ENCODE assay signal across 34 cellular contexts in the genomic region with DNA sequence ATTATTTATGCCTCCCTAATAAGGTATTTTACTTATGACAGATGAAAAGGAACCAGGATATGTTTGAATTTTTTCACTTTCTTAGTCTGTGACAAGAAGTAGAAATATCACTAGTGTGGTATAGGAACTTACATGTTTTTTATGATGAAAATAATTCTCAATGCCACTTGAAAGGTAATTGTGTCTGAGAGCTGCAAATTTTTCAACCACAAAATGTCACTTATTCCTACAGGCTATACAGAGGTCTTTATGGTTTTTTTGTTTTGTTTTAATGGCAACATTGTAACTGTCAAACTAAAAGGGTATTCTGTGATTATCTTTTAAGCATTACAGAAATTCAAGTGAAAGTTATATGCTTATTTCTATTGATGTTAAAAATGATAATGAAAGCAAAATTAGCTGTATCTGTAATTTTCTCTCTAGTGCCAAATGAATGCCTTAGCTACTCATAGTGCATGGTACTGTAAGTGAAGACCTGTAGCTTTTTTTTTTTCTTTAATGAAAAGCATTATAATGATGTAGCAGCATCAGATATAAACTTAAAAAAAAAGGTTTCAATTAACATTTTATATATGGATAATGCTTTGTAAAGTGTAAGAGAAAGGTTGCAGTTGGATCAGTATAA. TPM values are rescaled to one million over a fixed set of nuclear protein-coding genes. Genes with fewer than 3 reads are reported as not detected.
DNase-seq lines count a peak whose midpoint lies in the region; ATAC-seq and TF ChIP-seq lines count a peak whose summit lies in the region.
"Had no signal": no experiment of that assay in that cellular context is flagged by ENCODE, and none has a peak within 500 bp of the region (broad histone marks: within the 10 kb centered on the region; RNA-seq: fewer than 3 reads in every experiment).

No MANE protein-coding gene starts in this region.

- no peak for TF ChIP-seq POLR2A in testis (IDR thresholded peaks at IDR 0.05)

- in situ Hi-C loops in GM23248 (cut with MboI) = no loop called here

- H3K4me3 ChIP-seq in GM23248 (no peak overlapping the region), psoas muscle (peak overlapping the region; percentile 31), testis (no peak overlapping the region)
- H3K4me3 ChIP-seq: cardiac muscle cell, esophagus muscularis mucosa, GM23338, heart right ventricle, lung, mucosa of descending colon had no signal

- H3K4me3 Mint-ChIP-seq in activated CD4-positive, alpha-beta T cell treated with anti-CD3 and anti-CD28 coated beads for 36 hours = no peak overlapping the region
- no peak overlapping the region for H3K4me3 Mint-ChIP-seq in activated naive CD8-positive, alpha-beta T cell treated with anti-CD3 and anti-CD28 coated beads for 36 hours
- H3K4me3 Mint-ChIP-seq: CD4-positive, alpha-beta memory T cell; GM23338; neural crest cell; stimulated activated memory B cell treated with anti-CD40 and anti-IgM and Interleukin-4, amounts not matched to agents 10 μg/mL and 1 μg/mL and 100 μg/mL, for 72 hours had no signal

- H3K9me3 Mint-ChIP-seq in activated CD4-positive, alpha-beta T cell treated with anti-CD3 and anti-CD28 coated beads for 36 hours (ENCODE audit: low read depth) = no peaks in the 10 kb centered on the region
- H3K9me3 Mint-ChIP-seq in activated naive CD8-positive, alpha-beta T cell treated with anti-CD3 and anti-CD28 coated beads for 36 hours = no peaks in the 10 kb centered on the region
- H3K9me3 Mint-ChIP-seq: CD4-positive, alpha-beta memory T cell; GM23338; IgD-negative memory B cell; neural crest cell; stimulated activated memory B cell treated with anti-CD40 and anti-IgM and Interleukin-4, amounts not matched to agents 10 μg/mL and 1 μg/mL and 100 μg/mL, for 72 hours had no signal

- no peak overlapping the region for H2AFZ ChIP-seq in GM23248
- H2AFZ ChIP-seq: GM23338 had no signal

- no peaks in the 10 kb centered on the region for H3K9me3 ChIP-seq in GM23248 (ENCODE audit: low read depth)
- no peaks in the 10 kb centered on the region for H3K9me3 ChIP-seq in psoas muscle
- no peaks in the 10 kb centered on the region for H3K9me3 ChIP-seq in testis
- H3K9me3 ChIP-seq: esophagus muscularis mucosa, heart right ventricle, mucosa of descending colon had no signal

- no peaks in the 10 kb centered on the region for H4K20me1 ChIP-seq in GM23248 (ENCODE audit: insufficient read depth)

- CTCF ChIA-PET in activated CD4-positive, alpha-beta T cell treated with anti-CD3 and anti-CD28 coated beads for 36 hours (lab: Charles Lee) = interaction anchor here (0.5 to 2.6 kb wide), 6 partner anchors 10 to 147 kb away, joined by 3 to 14 read pairs (median 6); no protein-coding TSS in a partner anchor
- CTCF ChIA-PET in GM10248 (lab: Yijun Ruan, JAX) = interaction anchor here (0.8 to 4.8 kb wide), 5 partner anchors 13 to 63 kb away, joined by 3 to 29 read pairs (median 4); a partner anchor contains a TSS

- H3K4me1 ChIP-seq in GM23248 (ENCODE audit: insufficient read depth) (peaks cover 10% of the 10 kb centered on the region; the same call in 1 of the 2 replicates), psoas muscle (peaks cover 83% of the 10 kb centered on the region), testis (peaks cover 4% of the 10 kb centered on the region)

- H3K27me3 Mint-ChIP-seq in activated CD4-positive, alpha-beta T cell treated with anti-CD3 and anti-CD28 coated beads for 36 hours = no peaks in the 10 kb centered on the region
- no peaks in the 10 kb centered on the region for H3K27me3 Mint-ChIP-seq in activated naive CD8-positive, alpha-beta T cell treated with anti-CD3 and anti-CD28 coated beads for 36 hours
- H3K27me3 Mint-ChIP-seq: CD4-positive, alpha-beta memory T cell; IgD-negative memory B cell; stimulated activated memory B cell treated with anti-CD40 and anti-IgM and Interleukin-4, amounts not matched to agents 10 μg/mL and 1 μg/mL and 100 μg/mL, for 72 hours had no signal

- peaks cover 36% of the 10 kb centered on the region for H3K36me3 Mint-ChIP-seq in activated CD4-positive, alpha-beta T cell treated with anti-CD3 and anti-CD28 coated beads for 36 hours (ENCODE audit: low read depth)
- peaks cover 30% of the 10 kb centered on the region for H3K36me3 Mint-ChIP-seq in activated naive CD8-positive, alpha-beta T cell treated with anti-CD3 and anti-CD28 coated beads for 36 hours

- DNase-seq in activated CD4-positive, alpha-beta T cell treated with anti-CD3 and anti-CD28 coated beads for 36 hours = no peak
- no peak for DNase-seq in activated CD4-positive, alpha-beta T cell treated with anti-CD3 and anti-CD28 coated beads, Interleukin-2, amount 50 U/mL, for 1 hour
- DNase-seq in GM23248 (no peak), psoas muscle (no peak), testis (no peak), GM10248 (ENCODE audit: extremely low spot score) (no peak)
- DNase-seq in activated naive CD8-positive, alpha-beta T cell treated with anti-CD3 and anti-CD28 coated beads for 36 hours = no peak
- DNase-seq: 8988T; activated naive CD4-positive, alpha-beta T cell; aorta; CD4-positive, alpha-beta memory T cell; DMS 273 treated with DMSO at 0.1 percent for 48 hours; foreskin keratinocyte; heart right ventricle; kidney glomerular epithelial cell; mucosa of descending colon; NCI-H1417; NCI-H2081; NCI-H2227 treated with DMSO at 0.1 percent for 48 hours; NCI-H69; right cardiac atrium; SIG-M5; stimulated activated CD4-positive, alpha-beta T cell treated with anti-CD3 and anti-CD28 coated beads, Interleukin-12 subunit alpha, Interleukin-12 subunit beta, amount 100 ng/mL, for 4 hours; stimulated activated CD4-positive, alpha-beta T cell treated with anti-CD3 and anti-CD28 coated beads, Interleukin-4, amount 100 ng/mL, for 1 hour had no signal

- 0 out of 2 replicates have a peak overlapping the region, but pooled peaks have one; percentile 5 for H3K9ac ChIP-seq in GM23248

- ATAC-seq in activated CD4-positive, alpha-beta T cell treated with anti-CD3 and anti-CD28 coated beads for 36 hours = peak; percentile 53
- ATAC-seq in psoas muscle (no peak), HG03469 (IDR thresholded peaks at IDR 0.05; ENCODE audit: unreplicated experiment) (no peak)
- ATAC-seq: foreskin keratinocyte; GM23338; heart right ventricle; mucosa of descending colon; Panc1; right cardiac atrium; stimulated activated memory B cell treated with anti-CD40 and anti-IgM and Interleukin-4, amounts not matched to agents 10 μg/mL and 1 μg/mL and 100 μg/mL, for 72 hours had no signal

- H3K9me2 ChIP-seq in GM23248 (ENCODE audit: insufficient read depth) = no peaks in the 10 kb centered on the region

- POLR2A ChIA-PET in activated CD4-positive, alpha-beta T cell treated with anti-CD3 and anti-CD28 coated beads for 36 hours (lab: Charles Lee) = interaction anchor here (0.6 to 1.5 kb wide), 3 partner anchors 15 to 62 kb away, joined by 3 to 10 read pairs (median 7); a partner anchor contains a TSS
- POLR2A ChIA-PET in GM10248 (lab: Yijun Ruan, JAX) = no interaction called here

- peaks cover 99% of the 10 kb centered on the region for H3F3A ChIP-seq in GM23248 (ENCODE audit: insufficient read depth)

- peak overlapping the region; percentile 27 for H3K27ac ChIP-seq in GM23248
- H3K27ac ChIP-seq in psoas muscle = peak overlapping the region; percentile 97
- no peak overlapping the region for H3K27ac ChIP-seq in testis
- H3K27ac ChIP-seq: cardiac muscle cell, foreskin keratinocyte, VCaP had no signal

- intact Hi-C loops in activated CD4-positive, alpha-beta T cell treated with anti-CD3 and anti-CD28 coated beads for 36 hours (cut with DNase I, micrococcal nuclease) = loop anchor here in 1 of 2 experiments (1.0 kb wide), 1 partner anchor 13 kb away; no protein-coding TSS in a partner anchor
- intact Hi-C loops in psoas muscle (cut with DNase I) (loop anchor here (5.0 kb wide), 2 partner anchors 35 to 40 kb away; no protein-coding TSS in a partner anchor), testis (cut with DNase I; ENCODE audit: low total_unique reads) (no loop called here)

- H3K4me2 ChIP-seq in GM23248 (ENCODE audit: unreplicated experiment) = no peak overlapping the region
- H3K4me2 ChIP-seq: GM23338 had no signal

- peaks cover 57% of the 10 kb centered on the region for H3K4me1 Mint-ChIP-seq in activated CD4-positive, alpha-beta T cell treated with anti-CD3 and anti-CD28 coated beads for 36 hours
- H3K4me1 Mint-ChIP-seq in activated naive CD8-positive, alpha-beta T cell treated with anti-CD3 and anti-CD28 coated beads for 36 hours = peaks cover 52% of the 10 kb centered on the region

- H3K27me3 ChIP-seq in GM23248 (replicated peaks; ENCODE audit: insufficient read depth) (no peaks in the 10 kb centered on the region), psoas muscle (ENCODE audit: insufficient read depth in 3 of 3, low read length in 2 of 3) (no peaks in the 10 kb centered on the region), testis (no peaks in the 10 kb centered on the region)
- H3K27me3 ChIP-seq: cardiac muscle cell, esophagus muscularis mucosa, foreskin keratinocyte, heart right ventricle had no signal

- TF ChIP-seq CTCF in psoas muscle (IDR thresholded peaks at IDR 0.05) = no peak
- TF ChIP-seq CTCF in testis (IDR thresholded peaks at IDR 0.05) = no peak
- no peak for TF ChIP-seq CTCF in GM10248 (IDR thresholded peaks at IDR 0.05; ENCODE audit: control extremely low read depth, extremely low read depth, low read depth, missing control alignments)

- H3K27ac Mint-ChIP-seq in activated CD4-positive, alpha-beta T cell treated with anti-CD3 and anti-CD28 coated beads for 36 hours = no peak overlapping the region
- peak overlapping the region; percentile 68 for H3K27ac Mint-ChIP-seq in activated naive CD8-positive, alpha-beta T cell treated with anti-CD3 and anti-CD28 coated beads for 36 hours
- H3K27ac Mint-ChIP-seq: GM23338, IgD-negative memory B cell had no signal

- H3K36me3 ChIP-seq in GM23248 (ENCODE audit: low read depth) (peaks cover 64% of the 10 kb centered on the region), psoas muscle (ENCODE audit: insufficient read depth in 1 of 2, low read depth in 1 of 2) (peaks cover 4 to 60% of the 10 kb centered on the region in 2 donors), testis (ENCODE audit: low read depth, missing control alignments) (no peaks in the 10 kb centered on the region)

- peaks cover 100% of the 10 kb centered on the region for H3K79me2 ChIP-seq in GM23248 (ENCODE audit: insufficient read depth)

RNA-seq across cellular contexts. Expression of a gene that starts 14.7 kb away (rescaled TPM):
- 10 to 100 TPM; 41.1 to 50.0 TPM for total RNA-seq in activated CD4-positive, alpha-beta T cell treated with anti-CD3 and anti-CD28 coated beads for 36 hours
- 33.9 and 36.2 TPM in 2 replicates for total RNA-seq in GM23248 (2014; rRNA removed; shearing (Covaris generic))
- polyA plus RNA-seq in GM23248 (2016; fragmentation: Nextera tagmentation; extraction: Ambion mirVana) = 15.7 and 16.0 TPM in 2 replicates
- 10 to 100 TPM; 37.0 to 44.1 TPM for total RNA-seq in activated naive CD8-positive, alpha-beta T cell treated with anti-CD3 and anti-CD28 coated beads for 36 hours
- 100 to 1,000 TPM in 2 of 4 donors, 10 to 100 TPM in 2; 69.3 to 188 (median 111) TPM for total RNA-seq in psoas muscle
- 10 to 100 TPM; 23.5 to 68.0 (median 48.1) TPM for polyA plus RNA-seq in psoas muscle
- total RNA-seq in testis = 10 to 100 TPM; 65.8 to 86.3 TPM
- polyA plus RNA-seq in testis (ENCODE audit: insufficient read depth, low read depth, low replicate concordance) = 122 TPM

Comparison
In these comparisons a context has a peak if more than half of its experiments do, and no peak if none do; other contexts are left out.
1. H3K27ac ChIP-seq: peak in GM23248 (single experiment) and psoas muscle (single experiment); none in testis (0 of 2).